22 cellular contexts compared by ENCODE assay signal in genomic region chr11:2098691-2099522, GRCh38. TPM values are rescaled to one million over a fixed set of nuclear protein-coding genes. Genes with fewer than 3 reads are reported as not detected.
A peak's percentile ranks its signal among the peaks of the same experiment; 100 is the strongest.
DNase-seq lines count a peak whose midpoint lies in the region; ATAC-seq, FAIRE-seq and TF ChIP-seq lines count a peak whose summit lies in the region.
"Had no signal": no experiment of that assay in that cellular context is flagged by ENCODE, and none has a peak within 500 bp of the region (broad histone marks: within the 10 kb centered on the region; RNA-seq: fewer than 3 reads in every experiment).

No MANE protein-coding gene starts in this region.

- no peak overlapping the region for H3K4me2 ChIP-seq in HepG2 (ENCODE audit: low read depth, low read length)

- no peak for TF ChIP-seq RAD21 in HepG2 (CRISPR knock-in tag; IDR thresholded peaks at IDR 0.05)

- WGBS in heart left ventricle, 4 donors, result 73 to 83% (median 81%) methylated on average over 17 to 22 of the region's 22 CpGs
- WGBS in HepG2 (ENCODE audit: low lambda C conversion rate), result 93% methylated on average over 5 of the region's 22 CpGs

- intact Hi-C loops in heart left ventricle (cut with DNase I), result loop anchor here in 3 of 10 donors (5.0 kb wide), 1 partner anchor 38 kb away; the partner anchor contains the start of gene IGF2 (in 3 of the 3)
- intact Hi-C loops in Right ventricle myocardium inferior (cut with DNase I), result no loop called here
- intact Hi-C loops in activated B cell treated with CpG ODN at 0.5 μM for 24 hours (cut with micrococcal nuclease), result no loop called here
- intact Hi-C loops in HepG2 (cut with micrococcal nuclease; ENCODE audit: unreplicated experiment), result no loop called here
- intact Hi-C loops in upper lobe of right lung (cut with DNase I), result no loop called here

- H3K79me2 ChIP-seq in HepG2 (ENCODE audit: insufficient read depth, low read length), result no peaks in the 10 kb centered on the region

- H3K4me3 Mint-ChIP-seq in activated B cell treated with CpG ODN at 0.5 μM for 24 hours, result no peak overlapping the region
- no peak overlapping the region for H3K4me3 Mint-ChIP-seq in activated T-helper 17 cell treated with anti-CD3 and anti-CD28 coated beads, Interleukin-2, amount 50 U/mL, for 72 hours
- H3K4me3 Mint-ChIP-seq: activated CD4-positive, alpha-beta T cell treated with anti-CD3 and anti-CD28 coated beads, Interleukin-2, amount 10 ng/mL, durations not matched to agents 7 days and 5 days; activated naive CD4-positive, alpha-beta T cell treated with anti-CD3 and anti-CD28 coated beads, Interleukin-2, amount 10 ng/mL, durations not matched to agents 7 days and 5 days; CD4-positive, alpha-beta T cell; effector memory CD8-positive, alpha-beta T cell had no signal

- TF ChIP-seq CTCF in heart left ventricle (IDR thresholded peaks at IDR 0.05) (no peak), activated B cell treated with CpG ODN at 0.5 μM for 24 hours (IDR thresholded peaks at IDR 0.05) (no peak), HepG2 (CRISPR knock-in tag; IDR thresholded peaks at IDR 0.05) (no peak), upper lobe of right lung (IDR thresholded peaks at IDR 0.05) (no peak)

- no peak for ATAC-seq in heart left ventricle
- ATAC-seq in Right ventricle myocardium inferior, result no peak
- no peak for ATAC-seq in activated B cell treated with CpG ODN at 0.5 μM for 24 hours (ENCODE audit: low read depth)
- ATAC-seq in HepG2, result no peak
- ATAC-seq in upper lobe of right lung, result no peak
- no peak for ATAC-seq in activated T-helper 17 cell treated with anti-CD3 and anti-CD28 coated beads, Interleukin-2, amount 50 U/mL, for 72 hours (replicated peaks)
- ATAC-seq: effector memory CD8-positive, alpha-beta T cell; GM12878; SK-N-SH treated with all-trans-retinoic acid at 6 μM for 48 hours had no signal

- H3K9me3 Mint-ChIP-seq in activated B cell treated with CpG ODN at 0.5 μM for 24 hours, result no peaks in the 10 kb centered on the region
- no peaks in the 10 kb centered on the region for H3K9me3 Mint-ChIP-seq in activated T-helper 17 cell treated with anti-CD3 and anti-CD28 coated beads, Interleukin-2, amount 50 U/mL, for 72 hours
- H3K9me3 Mint-ChIP-seq: activated CD4-positive, alpha-beta T cell treated with anti-CD3 and anti-CD28 coated beads, Interleukin-2, amount 10 ng/mL, durations not matched to agents 7 days and 5 days; activated naive CD4-positive, alpha-beta T cell treated with anti-CD3 and anti-CD28 coated beads, Interleukin-2, amount 10 ng/mL, durations not matched to agents 7 days and 5 days; CD4-positive, alpha-beta T cell; effector memory CD8-positive, alpha-beta T cell had no signal

- TF ChIP-seq EP300 in HepG2 (IDR thresholded peaks at IDR 0.05; ENCODE audit: low read depth in 2 of 2, low read length in 2 of 2) (no peak), HepG2 (CRISPR knock-in tag; IDR thresholded peaks at IDR 0.05; ENCODE audit: borderline replicate concordance) (no peak)

- CTCF ChIA-PET in activated B cell treated with CpG ODN at 0.5 μM for 24 hours (lab: Charles Lee), result no interaction called here
- CTCF ChIA-PET in HepG2 (lab: Yijun Ruan, JAX; ENCODE audit: low intra/inter-chr PET ratio, low total read pairs), result no interaction called here

- H3K27me3 Mint-ChIP-seq in activated B cell treated with CpG ODN at 0.5 μM for 24 hours, result peaks cover 12% of the 10 kb centered on the region
- H3K27me3 Mint-ChIP-seq in activated T-helper 17 cell treated with anti-CD3 and anti-CD28 coated beads, Interleukin-2, amount 50 U/mL, for 72 hours, result peaks cover 7% of the 10 kb centered on the region
- H3K27me3 Mint-ChIP-seq: CD4-positive, alpha-beta T cell had no signal

- H3K9me3 ChIP-seq in heart left ventricle, result no peaks in the 10 kb centered on the region
- no peaks in the 10 kb centered on the region for H3K9me3 ChIP-seq in HepG2 (ENCODE audit: low read length)
- H3K9me3 ChIP-seq in upper lobe of right lung, result no peaks in the 10 kb centered on the region

- no peaks in the 10 kb centered on the region for H4K20me1 ChIP-seq in HepG2 (ENCODE audit: insufficient read depth, low read length)

- H3K4me3 ChIP-seq in heart left ventricle, result no peak overlapping the region
- no peak overlapping the region for H3K4me3 ChIP-seq in HepG2 (replicated peaks in 1 of 3; ENCODE audit: insufficient read depth in 1 of 3, low read depth in 2 of 3, low read length in 3 of 3)
- H3K4me3 ChIP-seq in upper lobe of right lung, result no peak overlapping the region
- H3K4me3 ChIP-seq: GM12878, K562 had no signal

- H2AFZ ChIP-seq in HepG2 (ENCODE audit: low read length), result no peak overlapping the region

- peak overlapping the region in 9 of 12 donors; percentile 56 to 91 (median 85) for H3K27ac ChIP-seq in heart left ventricle
- H3K27ac ChIP-seq in HepG2 (ENCODE audit: extremely low read length, insufficient read depth, low read length), result no peak overlapping the region
- H3K27ac ChIP-seq in upper lobe of right lung, result no peak overlapping the region

- H3K9ac ChIP-seq in HepG2 (ENCODE audit: insufficient read depth, low read depth, low read length), result no peak overlapping the region; the same call in 1 of the 2 replicates

- H3K36me3 ChIP-seq in heart left ventricle (no peaks in the 10 kb centered on the region), HepG2 (replicated peaks in 1 of 2; ENCODE audit: control insufficient read depth in 1 of 2, insufficient read depth in 2 of 2, low read length in 2 of 2) (no peaks in the 10 kb centered on the region), upper lobe of right lung (no peaks in the 10 kb centered on the region)

- no peak for TF ChIP-seq POLR2A in heart left ventricle (IDR thresholded peaks at IDR 0.05)
- no peak for TF ChIP-seq POLR2A in HepG2 (IDR thresholded peaks at IDR 0.05; ENCODE audit: insufficient read depth in 1 of 2, low read depth in 2 of 2, low read length in 2 of 2)

- peaks cover 7 to 75% (median 49%) of the 10 kb centered on the region in 12 donors for H3K4me1 ChIP-seq in heart left ventricle
- H3K4me1 ChIP-seq in HepG2 (ENCODE audit: insufficient read depth, low read length), result peaks cover 82% of the 10 kb centered on the region
- H3K4me1 ChIP-seq in upper lobe of right lung, result peaks cover 29% of the 10 kb centered on the region

- H3K36me3 Mint-ChIP-seq in activated B cell treated with CpG ODN at 0.5 μM for 24 hours (ENCODE audit: low read depth), result no peaks in the 10 kb centered on the region
- H3K36me3 Mint-ChIP-seq in activated T-helper 17 cell treated with anti-CD3 and anti-CD28 coated beads, Interleukin-2, amount 50 U/mL, for 72 hours (ENCODE audit: low read depth), result no peaks in the 10 kb centered on the region
- H3K36me3 Mint-ChIP-seq: activated naive CD4-positive, alpha-beta T cell treated with anti-CD3 and anti-CD28 coated beads, Interleukin-2, amount 10 ng/mL, durations not matched to agents 7 days and 5 days had no signal

- H3K27me3 ChIP-seq in heart left ventricle (no peaks in the 10 kb centered on the region), HepG2 (ENCODE audit: control insufficient read depth in 1 of 2, insufficient read depth in 2 of 2, low read length in 2 of 2) (no peaks in the 10 kb centered on the region), upper lobe of right lung (no peaks in the 10 kb centered on the region)

- H3K4me1 Mint-ChIP-seq in activated B cell treated with CpG ODN at 0.5 μM for 24 hours, result no peaks in the 10 kb centered on the region
- H3K4me1 Mint-ChIP-seq in activated T-helper 17 cell treated with anti-CD3 and anti-CD28 coated beads, Interleukin-2, amount 50 U/mL, for 72 hours, result no peaks in the 10 kb centered on the region
- H3K4me1 Mint-ChIP-seq: activated CD4-positive, alpha-beta T cell treated with anti-CD3 and anti-CD28 coated beads, Interleukin-2, amount 10 ng/mL, durations not matched to agents 7 days and 5 days; activated naive CD4-positive, alpha-beta T cell treated with anti-CD3 and anti-CD28 coated beads, Interleukin-2, amount 10 ng/mL, durations not matched to agents 7 days and 5 days had no signal

- in situ Hi-C loops in HepG2 (cut with HindIII; ENCODE audit: extremely low pct_ligation_motif_present, low pct_unique_long_range_greater_than_20kb), result no loop called here

- POLR2A ChIA-PET in activated B cell treated with CpG ODN at 0.5 μM for 24 hours (lab: Charles Lee) (no interaction called here), HepG2 (lab: Yijun Ruan, JAX) (interaction anchor here (2.5 kb wide), 2 partner anchors 39 to 109 kb away, joined by 28 to 43 read pairs; partner anchors contain the start of gene IGF2)

- no TSS peak for BruUV-seq in HepG2 (replicated peaks; lab: Mats Ljungman, UMichigan)

- DNase-seq in heart left ventricle (peak in 1 of 5 donors; percentile 63), Right ventricle myocardium inferior (ENCODE audit: missing footprints) (no peak), activated B cell treated with CpG ODN at 0.5 μM for 24 hours (peak; percentile 12), HepG2 (ENCODE audit: low spot score) (no peak), upper lobe of right lung (peak; percentile 57), pons (ENCODE audit: low spot score) (no peak), KG1 (lab: John Stamatoyannopoulos, UW) (no peak)
- DNase-seq: activated CD4-positive, alpha-beta T cell treated with anti-CD3 and anti-CD28 coated beads, Interleukin-2, amount 10 ng/mL, durations not matched to agents 7 days and 5 days; activated naive CD4-positive, alpha-beta T cell treated with anti-CD3 and anti-CD28 coated beads, Interleukin-2, amount 10 ng/mL, durations not matched to agents 7 days and 5 days; effector memory CD8-positive, alpha-beta T cell; HCEC 1CT; NCI-H187; NCI-H2227 treated with DMSO at 0.1 percent for 48 hours; retina; stimulated activated CD4-positive, alpha-beta T cell treated with anti-CD3 and anti-CD28 coated beads, Interleukin-15, amount 100 ng/mL, for 24 hours; T-helper 9 cell had no signal

- FAIRE-seq in HepG2 (lab: Jason Lieb, UNC), result no peak
- FAIRE-seq: GM12878, islet of Langerhans, K562 had no signal

- H3K27ac Mint-ChIP-seq in activated B cell treated with CpG ODN at 0.5 μM for 24 hours, result no peak overlapping the region
- H3K27ac Mint-ChIP-seq in activated T-helper 17 cell treated with anti-CD3 and anti-CD28 coated beads, Interleukin-2, amount 50 U/mL, for 72 hours, result no peak overlapping the region
- H3K27ac Mint-ChIP-seq: activated CD4-positive, alpha-beta T cell treated with anti-CD3 and anti-CD28 coated beads, Interleukin-2, amount 10 ng/mL, durations not matched to agents 7 days and 5 days; CD4-positive, alpha-beta T cell; effector memory CD8-positive, alpha-beta T cell had no signal

RNA-seq across cellular contexts. Expression of gene IGF2, which starts 40.3 kb away (rescaled TPM):
- total RNA-seq in heart left ventricle (100 to 1,000 TPM in 5 of 9 donors, 10 to 100 TPM in 4; 61.9 to 175 (median 102) TPM), Right ventricle myocardium inferior (80.9 TPM), activated B cell treated with CpG ODN at 0.5 μM for 24 hours (not detected in 2 replicates), HepG2 (2016; rRNA removed; fragmentation: Illumina TruSeq; extraction: Trizol) (79.1 and 138 TPM in 2 replicates), upper lobe of right lung (8.8 TPM)
- polyA plus RNA-seq in heart left ventricle (10 to 100 TPM; 48.9 to 56.3 TPM), HepG2 (2011; rRNA removed) (254 and 379 TPM in 2 replicates)
- 150 and 154 TPM in 2 replicates for total RNA-seq in HepG2 (2016; cell fraction: cytosol; rRNA removed; fragmentation: Illumina TruSeq; extraction: Trizol; ENCODE audit: low read depth)
- 71.0 and 125 TPM in 2 replicates for total RNA-seq in HepG2 (2016; cell fraction: insoluble cytoplasmic fraction; rRNA removed; fragmentation: Illumina TruSeq; extraction: Trizol)
- 362 and 363 TPM in 2 replicates for total RNA-seq in HepG2 (2016; cell fraction: membrane; rRNA removed; fragmentation: Illumina TruSeq; extraction: Trizol)
- 89.6 and 109 TPM in 2 replicates for total RNA-seq in HepG2 (2016; cell fraction: nucleus; rRNA removed; fragmentation: Illumina TruSeq; extraction: Trizol)
- polyA plus RNA-seq in HepG2 (2011; cell fraction: cytosol; rRNA removed), result 454 and 616 TPM in 2 replicates
- 839 and 1,149 TPM in 2 replicates for polyA plus RNA-seq in HepG2 (2011; cell fraction: nucleus; rRNA removed)
- 4,210 and 4,559 TPM in 2 replicates for polyA plus RNA-seq in HepG2 (2012)
- 341 and 387 TPM in 2 replicates for polyA plus RNA-seq in HepG2 (2016; cell fraction: cytosol; fragmentation: Illumina TruSeq; extraction: Trizol; ENCODE audit: low read depth)
- 1,191 and 1,950 TPM in 2 replicates for polyA plus RNA-seq in HepG2 (2016; cell fraction: insoluble cytoplasmic fraction; fragmentation: Illumina TruSeq; extraction: Trizol; ENCODE audit: low read depth)
- 1,798 and 2,413 TPM in 2 replicates for polyA plus RNA-seq in HepG2 (2016; cell fraction: membrane; fragmentation: Illumina TruSeq; extraction: Trizol; ENCODE audit: low read depth)
- 949 and 1,082 TPM in 2 replicates for polyA plus RNA-seq in HepG2 (2016; cell fraction: nucleus; fragmentation: Illumina TruSeq; extraction: Trizol; ENCODE audit: insufficient read depth, low read depth)
- 0.19 and 781 TPM in 2 replicates for polyA minus RNA-seq in HepG2 (2011; rRNA and poly(A)+ RNA removed; ENCODE audit: low replicate concordance)
- 811 and 1,353 TPM in 2 replicates for polyA minus RNA-seq in HepG2 (2011; cell fraction: cytosol; rRNA and poly(A)+ RNA removed)
- 170 and 248 TPM in 2 replicates for polyA minus RNA-seq in HepG2 (2011; cell fraction: nucleus; rRNA and poly(A)+ RNA removed)
- total RNA-seq in activated T-helper 17 cell treated with anti-CD3 and anti-CD28 coated beads, Interleukin-2, amount 50 U/mL, for 72 hours, result 100 to 1,000 TPM in 1 of 2 donors, 1 to 10 TPM in 1; 7.4 to 287 TPM
- total RNA-seq: CD4-positive, alpha-beta T cell had no signal
- polyA plus RNA-seq: GM12878, K562 had no signal

Comparison
In these comparisons a context has a peak if more than half of its experiments do, and no peak if none do; other contexts are left out.
1. DNase-seq: peak in activated B cell treated with CpG ODN at 0.5 μM for 24 hours (single experiment) and upper lobe of right lung (single experiment); none in Right ventricle myocardium inferior (single experiment), HepG2 (single experiment), pons (single experiment) and KG1 (single experiment).
2. H3K27ac ChIP-seq: peak in heart left ventricle (9 of 12); none in HepG2 (single experiment) and upper lobe of right lung (single experiment).